In the genomic region with DNA sequence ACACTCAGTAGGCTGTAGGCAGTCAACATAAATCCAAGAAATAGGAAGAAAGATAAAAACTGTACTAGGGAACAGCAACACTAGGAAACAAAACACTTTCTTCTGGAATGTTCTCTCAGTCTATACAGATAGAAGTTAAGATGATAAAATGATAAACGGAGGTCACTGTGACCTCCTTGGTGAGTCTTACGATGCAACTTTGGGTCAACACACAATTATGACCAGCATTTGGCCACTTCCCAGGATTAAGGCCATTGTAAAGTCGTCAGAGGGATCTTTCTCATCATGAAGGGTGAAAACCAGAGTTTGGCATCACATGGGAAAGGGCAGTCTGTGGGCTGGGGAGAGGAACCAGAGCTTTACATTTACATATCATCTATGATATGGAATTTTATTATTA, we compare ENCODE assay signal across 18 cellular contexts. TPM values are rescaled to one million over a fixed set of nuclear protein-coding genes. Genes with fewer than 3 reads are reported as not detected.
"Had no signal": no experiment of that assay in that cellular context is flagged by ENCODE, and none has a peak within 500 bp of the region (broad histone marks: within the 10 kb centered on the region; RNA-seq: fewer than 3 reads in every experiment).

No MANE protein-coding gene starts in this region.

- H3K36me3 ChIP-seq: cardiac muscle cell, lower lobe of right lung, sigmoid colon, suprapubic skin had no signal

- H3K9me3 ChIP-seq: lower lobe of right lung, sigmoid colon, suprapubic skin had no signal

- H3K4me3 Mint-ChIP-seq: activated naive CD8-positive, alpha-beta T cell; immature natural killer cell; natural killer cell treated with Interleukin-12 subunit alpha and Interleukin-12 subunit beta and Interleukin-15 and Interleukin-18, amount 100 ng/mL, for 72 hours; type B pancreatic cell had no signal

- H3K4me1 ChIP-seq: lower lobe of right lung had no signal

- H3K4me3 ChIP-seq: cardiac muscle cell, lower lobe of right lung, sigmoid colon, suprapubic skin had no signal

- H3K36me3 Mint-ChIP-seq: activated naive CD8-positive, alpha-beta T cell; immature natural killer cell; natural killer cell treated with Interleukin-12 subunit alpha and Interleukin-12 subunit beta and Interleukin-15 and Interleukin-18, amount 100 ng/mL, for 72 hours had no signal

- H3K4me1 Mint-ChIP-seq: immature natural killer cell had no signal

- DNase-seq: activated CD4-positive, alpha-beta T cell treated with anti-CD3 and anti-CD28 coated beads, Interleukin-2, amount 50 U/mL, for 48 hours; activated gamma-delta T cell; activated T-cell treated with anti-CD3 and anti-CD28 coated beads, Interleukin-2, amount 50 U/mL, for 48 hours; anterior cingulate cortex; glutamatergic neuron; immature natural killer cell; left cardiac atrium; lower lobe of right lung; sigmoid colon; stimulated activated CD4-positive, alpha-beta T cell treated with anti-CD3 and anti-CD28 coated beads, Interleukin-2, amount 100 ng/mL, for 48 hours; stimulated activated naive CD8-positive, alpha-beta T cell treated with anti-CD3 and anti-CD28 coated beads, Interleukin-15, Interleukin-2, amounts not matched to agents 100 U/mL and 50 U/mL, for 24 hours; T-helper 2 cell had no signal

- H3K9me3 Mint-ChIP-seq: immature natural killer cell; natural killer cell treated with Interleukin-12 subunit alpha and Interleukin-12 subunit beta and Interleukin-15 and Interleukin-18, amount 100 ng/mL, for 72 hours had no signal

- ATAC-seq: activated CD4-positive, CD25-positive, alpha-beta regulatory T cell treated with anti-CD3 and anti-CD28 coated beads, Interleukin-2, amount 50 U/mL, for 24 hours; natural killer cell treated with Interleukin-12 subunit alpha and Interleukin-12 subunit beta and Interleukin-15 and Interleukin-18, amount 100 ng/mL, for 72 hours; stimulated activated naive CD8-positive, alpha-beta T cell treated with anti-CD3 and anti-CD28 coated beads, Interleukin-15, Interleukin-2, amounts not matched to agents 100 U/mL and 50 U/mL, for 24 hours had no signal

- H3K27me3 ChIP-seq: cardiac muscle cell, sigmoid colon, suprapubic skin had no signal

- H3K27ac ChIP-seq: cardiac muscle cell, lower lobe of right lung, suprapubic skin had no signal

- H3K27ac Mint-ChIP-seq: activated naive CD8-positive, alpha-beta T cell; immature natural killer cell; natural killer cell treated with Interleukin-12 subunit alpha and Interleukin-12 subunit beta and Interleukin-15 and Interleukin-18, amount 100 ng/mL, for 72 hours; type B pancreatic cell had no signal

RNA-seq across cellular contexts. Expression of gene ANKRD29, which starts 59.9 kb away (rescaled TPM):
- total RNA-seq: natural killer cell treated with Interleukin-12 subunit alpha and Interleukin-12 subunit beta and Interleukin-15 and Interleukin-18, amount 100 ng/mL, for 72 hours had no signal
